Comparison of ENCODE assay signal across 1 cellular context in the genomic region with DNA sequence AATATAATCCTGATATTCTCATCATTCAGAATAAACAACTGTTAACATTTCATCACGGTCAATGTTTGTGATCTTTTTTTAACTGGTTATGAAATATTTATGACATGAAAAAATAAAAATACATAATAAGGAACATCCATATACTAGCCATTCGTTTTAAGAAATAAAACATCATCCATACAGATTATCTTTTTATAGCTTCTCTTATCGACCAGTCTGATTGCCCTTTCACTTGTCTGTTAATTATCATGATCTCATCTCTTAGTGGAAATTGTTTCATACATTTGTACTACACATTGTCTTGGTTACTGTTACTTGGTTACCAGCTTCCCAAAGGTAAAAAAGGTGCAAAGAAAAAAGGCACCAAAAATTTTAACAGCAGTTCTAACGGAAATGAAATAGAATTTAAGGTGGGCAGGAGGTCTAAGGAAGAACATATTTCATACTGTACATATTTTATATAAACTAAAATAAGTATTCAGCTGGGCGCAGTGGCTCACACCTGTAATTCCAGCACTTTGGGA.
TF ChIP-seq lines count a peak whose summit lies in the region.

No MANE protein-coding gene starts in this region.

TF ChIP-seq in WTC11, 78 proteins besides CTCF, POLR2A, EP300 and RAD21 (continued from another document):
- TF ChIP-seq, protein P1, sequence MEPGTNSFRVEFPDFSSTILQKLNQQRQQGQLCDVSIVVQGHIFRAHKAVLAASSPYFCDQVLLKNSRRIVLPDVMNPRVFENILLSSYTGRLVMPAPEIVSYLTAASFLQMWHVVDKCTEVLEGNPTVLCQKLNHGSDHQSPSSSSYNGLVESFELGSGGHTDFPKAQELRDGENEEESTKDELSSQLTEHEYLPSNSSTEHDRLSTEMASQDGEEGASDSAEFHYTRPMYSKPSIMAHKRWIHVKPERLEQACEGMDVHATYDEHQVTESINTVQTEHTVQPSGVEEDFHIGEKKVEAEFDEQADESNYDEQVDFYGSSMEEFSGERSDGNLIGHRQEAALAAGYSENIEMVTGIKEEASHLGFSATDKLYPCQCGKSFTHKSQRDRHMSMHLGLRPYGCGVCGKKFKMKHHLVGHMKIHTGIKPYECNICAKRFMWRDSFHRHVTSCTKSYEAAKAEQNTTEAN (CRISPR knock-in tag; IDR thresholded peaks at IDR 0.05): no peak
- TF ChIP-seq, protein P2, sequence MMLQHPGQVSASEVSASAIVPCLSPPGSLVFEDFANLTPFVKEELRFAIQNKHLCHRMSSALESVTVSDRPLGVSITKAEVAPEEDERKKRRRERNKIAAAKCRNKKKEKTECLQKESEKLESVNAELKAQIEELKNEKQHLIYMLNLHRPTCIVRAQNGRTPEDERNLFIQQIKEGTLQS (CRISPR knock-in tag; conservative IDR thresholded peaks at IDR 0.05): no peak
- TF ChIP-seq, protein P3, sequence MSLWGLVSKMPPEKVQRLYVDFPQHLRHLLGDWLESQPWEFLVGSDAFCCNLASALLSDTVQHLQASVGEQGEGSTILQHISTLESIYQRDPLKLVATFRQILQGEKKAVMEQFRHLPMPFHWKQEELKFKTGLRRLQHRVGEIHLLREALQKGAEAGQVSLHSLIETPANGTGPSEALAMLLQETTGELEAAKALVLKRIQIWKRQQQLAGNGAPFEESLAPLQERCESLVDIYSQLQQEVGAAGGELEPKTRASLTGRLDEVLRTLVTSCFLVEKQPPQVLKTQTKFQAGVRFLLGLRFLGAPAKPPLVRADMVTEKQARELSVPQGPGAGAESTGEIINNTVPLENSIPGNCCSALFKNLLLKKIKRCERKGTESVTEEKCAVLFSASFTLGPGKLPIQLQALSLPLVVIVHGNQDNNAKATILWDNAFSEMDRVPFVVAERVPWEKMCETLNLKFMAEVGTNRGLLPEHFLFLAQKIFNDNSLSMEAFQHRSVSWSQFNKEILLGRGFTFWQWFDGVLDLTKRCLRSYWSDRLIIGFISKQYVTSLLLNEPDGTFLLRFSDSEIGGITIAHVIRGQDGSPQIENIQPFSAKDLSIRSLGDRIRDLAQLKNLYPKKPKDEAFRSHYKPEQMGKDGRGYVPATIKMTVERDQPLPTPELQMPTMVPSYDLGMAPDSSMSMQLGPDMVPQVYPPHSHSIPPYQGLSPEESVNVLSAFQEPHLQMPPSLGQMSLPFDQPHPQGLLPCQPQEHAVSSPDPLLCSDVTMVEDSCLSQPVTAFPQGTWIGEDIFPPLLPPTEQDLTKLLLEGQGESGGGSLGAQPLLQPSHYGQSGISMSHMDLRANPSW (CRISPR knock-in tag; conservative IDR thresholded peaks at IDR 0.05; ENCODE audit: low read depth): no peak
TF ChIP-seq in WTC11: peak in this region for 0.
